In genomic region chr2:55743583-55743982, GRCh38 we compare ENCODE assay signal across 15 cellular contexts. TPM values are rescaled to one million over a fixed set of nuclear protein-coding genes. Genes with fewer than 3 reads are reported as not detected.
DNase-seq lines count a peak whose midpoint lies in the region; TF ChIP-seq lines count a peak whose summit lies in the region.
"Had no signal": no experiment of that assay in that cellular context is flagged by ENCODE, and none has a peak within 500 bp of the region (broad histone marks: within the 10 kb centered on the region; RNA-seq: fewer than 3 reads in every experiment).

No MANE protein-coding gene starts in this region.

- H2AFZ ChIP-seq in osteoblast (ENCODE audit: low read length) = no peak overlapping the region
- H2AFZ ChIP-seq: neural progenitor cell had no signal

- H3K9me3 Mint-ChIP-seq in activated T-cell treated with anti-CD3 and anti-CD28 coated beads, Interleukin-2, amount 50 U/mL, for 24 hours = no peaks in the 10 kb centered on the region
- H3K9me3 Mint-ChIP-seq: neural progenitor cell had no signal

- no peaks in the 10 kb centered on the region for H3K79me2 ChIP-seq in osteoblast (ENCODE audit: insufficient read depth, low read length)

- no peak overlapping the region for H3K4me3 Mint-ChIP-seq in activated T-cell treated with anti-CD3 and anti-CD28 coated beads, Interleukin-2, amount 50 U/mL, for 24 hours
- H3K4me3 Mint-ChIP-seq: neural progenitor cell, WTC11 had no signal

- peaks cover 7% of the 10 kb centered on the region for H3K4me1 ChIP-seq in osteoblast (ENCODE audit: insufficient read depth, low read length)
- H3K4me1 ChIP-seq: HAP-1, neural progenitor cell, SJCRH30 had no signal

- TF ChIP-seq CTCF in GM12865 (IDR thresholded peaks at IDR 0.05; ENCODE audit: insufficient read depth, low read depth, low read length, missing control alignments) (no peak), cardiac fibroblast (IDR thresholded peaks at IDR 0.05; ENCODE audit: low read depth, low read length) (no peak), osteoblast (IDR thresholded peaks at IDR 0.05; ENCODE audit: extremely low read depth, low read depth, low read length) (no peak)

- peak overlapping the region; percentile 53 for H3K27ac ChIP-seq in osteoblast (ENCODE audit: low read depth, low read length)
- H3K27ac ChIP-seq: neural progenitor cell, SJCRH30, skin epidermis had no signal

- DNase-seq in GM12865 (ENCODE audit: low read depth) = peak; percentile 7
- peak; percentile 90 for DNase-seq in LHCN-M2 (ENCODE audit: low read depth)
- DNase-seq in cardiac fibroblast (ENCODE audit: low read depth in 2 of 2) = peak; percentile 46 to 89
- DNase-seq in osteoblast (ENCODE audit: insufficient read length, low spot score, missing footprints) = peak; percentile 77
- no peak for DNase-seq in SW480 (ENCODE audit: low spot score)
- DNase-seq in activated T-cell treated with anti-CD3 and anti-CD28 coated beads, Interleukin-2, amount 50 U/mL, for 24 hours = no peak
- DNase-seq in activated naive CD4-positive, alpha-beta T cell treated with anti-CD3 and anti-CD28 coated beads, Interleukin-2, amount 50 U/mL, for 16 hours = no peak
- DNase-seq: effector CD4-positive, alpha-beta T cell; left ventricle myocardium superior; NCI-H524 treated with DMSO at 0.1 percent for 48 hours; SJCRH30 had no signal

- no peak overlapping the region for H3K4me2 ChIP-seq in osteoblast (ENCODE audit: insufficient read depth, low read length)
- H3K4me2 ChIP-seq: neural progenitor cell had no signal

- no peaks in the 10 kb centered on the region for H4K20me1 ChIP-seq in osteoblast (ENCODE audit: insufficient read depth, low read length)

- peaks cover 26% of the 10 kb centered on the region for H3K27me3 Mint-ChIP-seq in activated T-cell treated with anti-CD3 and anti-CD28 coated beads, Interleukin-2, amount 50 U/mL, for 24 hours

- H3K36me3 Mint-ChIP-seq in activated T-cell treated with anti-CD3 and anti-CD28 coated beads, Interleukin-2, amount 50 U/mL, for 24 hours (ENCODE audit: low read depth) = no peaks in the 10 kb centered on the region
- H3K36me3 Mint-ChIP-seq: neural progenitor cell had no signal

- H3K27ac Mint-ChIP-seq in activated T-cell treated with anti-CD3 and anti-CD28 coated beads, Interleukin-2, amount 50 U/mL, for 24 hours = no peak overlapping the region
- H3K27ac Mint-ChIP-seq: neural progenitor cell, WTC11 had no signal

- H3K4me3 ChIP-seq in GM12865 (ENCODE audit: low read depth, low read length) (no peak overlapping the region), cardiac fibroblast (replicated peaks in 1 of 2; ENCODE audit: low read depth in 2 of 2, low read length in 2 of 2) (no peak overlapping the region), osteoblast (ENCODE audit: insufficient read depth, low read length) (no peak overlapping the region)
- H3K4me3 ChIP-seq: HAP-1, neural progenitor cell, SJCRH30, skin epidermis had no signal

- no peaks in the 10 kb centered on the region for H3K9me3 ChIP-seq in osteoblast (ENCODE audit: low read depth, low read length)
- H3K9me3 ChIP-seq: HAP-1, SJCRH30 had no signal

- H3K27me3 ChIP-seq in osteoblast (ENCODE audit: insufficient read depth, low read length) = no peaks in the 10 kb centered on the region
- H3K27me3 ChIP-seq: neural progenitor cell had no signal

- H3K36me3 ChIP-seq in osteoblast (ENCODE audit: insufficient read depth, low read length) = no peaks in the 10 kb centered on the region
- H3K36me3 ChIP-seq: HAP-1, neural progenitor cell, SJCRH30 had no signal

- H3K4me1 Mint-ChIP-seq in activated T-cell treated with anti-CD3 and anti-CD28 coated beads, Interleukin-2, amount 50 U/mL, for 24 hours (ENCODE audit: low read depth) = no peaks in the 10 kb centered on the region
- H3K4me1 Mint-ChIP-seq: neural progenitor cell had no signal

RNA-seq across cellular contexts. Expression of gene PNPT1, which starts 49.9 kb away (rescaled TPM):
- 30.9 and 31.5 TPM in 2 replicates for total RNA-seq in LHCN-M2 (2014; rRNA removed)
- 5.9 TPM for polyA plus RNA-seq in LHCN-M2 (2012)
- 18.3 and 22.8 TPM in 2 replicates for total RNA-seq in osteoblast

Comparison
In these comparisons a context has a peak if more than half of its experiments do, and no peak if none do; other contexts are left out.
1. DNase-seq: peak in GM12865 (single experiment), LHCN-M2 (single experiment), cardiac fibroblast (2 of 2) and osteoblast (single experiment); none in SW480 (single experiment), activated T-cell treated with anti-CD3 and anti-CD28 coated beads, Interleukin-2, amount 50 U/mL, for 24 hours (single experiment) and activated naive CD4-positive, alpha-beta T cell treated with anti-CD3 and anti-CD28 coated beads, Interleukin-2, amount 50 U/mL, for 16 hours (single experiment).